ENCODE assay signal across 34 cellular contexts in genomic region chr2:163265562-163265961, GRCh38.
"Had no signal": no experiment of that assay in that cellular context is flagged by ENCODE, and none has a peak within 500 bp of the region (broad histone marks: within the 10 kb centered on the region; RNA-seq: fewer than 3 reads in every experiment).

No MANE protein-coding gene starts in this region.

- DNase-seq: Karpas-422, Kasumi-1, MG63, MM.1S, MV-4-11, NCI-H1048, NCI-H1092, NCI-H1092 treated with DMSO at 0.1 percent for 48 hours, NCI-H1105, NCI-H1105 treated with DMSO at 0.1 percent for 48 hours, NCI-H1417, NCI-H1417 treated with DMSO at 0.1 percent for 48 hours, NCI-H1436, NCI-H1436 treated with DMSO at 0.1 percent for 48 hours, NCI-H146, NCI-H1694, NCI-H1694 treated with DMSO at 0.1 percent for 48 hours, NCI-H187, NCI-H187 treated with DMSO at 0.1 percent for 48 hours, NCI-H1930, NCI-H2029, NCI-H2029 treated with DMSO at 0.1 percent for 48 hours, NCI-H2081, NCI-H2081 treated with DMSO at 0.1 percent for 48 hours, NCI-H2107, NCI-H2171, NCI-H2171 treated with DMSO at 0.1 percent for 48 hours, NCI-H2227 treated with DMSO at 0.1 percent for 48 hours, NCI-H226, NCI-H345, NCI-H446, NCI-H446 treated with DMSO at 0.1 percent for 48 hours, NCI-H510A, NCI-H510A treated with DMSO at 0.1 percent for 48 hours had no signal

- H3K4me3 ChIP-seq: MG63 had no signal

- H3K36me3 ChIP-seq: MG63 had no signal

- H3K27me3 ChIP-seq: MG63 had no signal
